ENCODE assay signal across 1 cellular context in genomic region chr19:3075605-3076431, GRCh38.
TF ChIP-seq lines count a peak whose summit lies in the region.

No MANE protein-coding gene starts in this region.

TF ChIP-seq in HEK293, 187 proteins besides CTCF, POLR2A, EP300 and RAD21 (continued from another document):
- TF ChIP-seq, protein P1, sequence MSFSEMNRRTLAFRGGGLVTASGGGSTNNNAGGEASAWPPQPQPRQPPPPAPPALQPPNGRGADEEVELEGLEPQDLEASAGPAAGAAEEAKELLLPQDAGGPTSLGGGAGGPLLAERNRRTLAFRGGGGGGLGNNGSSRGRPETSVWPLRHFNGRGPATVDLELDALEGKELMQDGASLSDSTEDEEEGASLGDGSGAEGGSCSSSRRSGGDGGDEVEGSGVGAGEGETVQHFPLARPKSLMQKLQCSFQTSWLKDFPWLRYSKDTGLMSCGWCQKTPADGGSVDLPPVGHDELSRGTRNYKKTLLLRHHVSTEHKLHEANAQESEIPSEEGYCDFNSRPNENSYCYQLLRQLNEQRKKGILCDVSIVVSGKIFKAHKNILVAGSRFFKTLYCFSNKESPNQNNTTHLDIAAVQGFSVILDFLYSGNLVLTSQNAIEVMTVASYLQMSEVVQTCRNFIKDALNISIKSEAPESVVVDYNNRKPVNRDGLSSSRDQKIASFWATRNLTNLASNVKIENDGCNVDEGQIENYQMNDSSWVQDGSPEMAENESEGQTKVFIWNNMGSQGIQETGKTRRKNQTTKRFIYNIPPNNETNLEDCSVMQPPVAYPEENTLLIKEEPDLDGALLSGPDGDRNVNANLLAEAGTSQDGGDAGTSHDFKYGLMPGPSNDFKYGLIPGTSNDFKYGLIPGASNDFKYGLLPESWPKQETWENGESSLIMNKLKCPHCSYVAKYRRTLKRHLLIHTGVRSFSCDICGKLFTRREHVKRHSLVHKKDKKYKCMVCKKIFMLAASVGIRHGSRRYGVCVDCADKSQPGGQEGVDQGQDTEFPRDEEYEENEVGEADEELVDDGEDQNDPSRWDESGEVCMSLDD (tag by site-specific recombination; IDR thresholded peaks at IDR 0.05) = 0 out of 2 replicates have a peak, but pooled peaks have one; percentile 38
- peak; percentile 85 for TF ChIP-seq ZIC2 (tag by site-specific recombination; IDR thresholded peaks at IDR 0.05)
- TF ChIP-seq ZSCAN30 (tag by site-specific recombination; IDR thresholded peaks at IDR 0.05) = peak; percentile 41; the same call in 1 of the 2 replicates
- 0 out of 2 replicates have a peak, but pooled peaks have one; percentile 18 for TF ChIP-seq ZNF335 (tag by site-specific recombination; conservative IDR thresholded peaks at IDR 0.05)
- peak; percentile 49 for TF ChIP-seq KLF9 (tag by site-specific recombination; IDR thresholded peaks at IDR 0.05; ENCODE audit: low read depth)
- TF ChIP-seq ZNF324 (tag by site-specific recombination; IDR thresholded peaks at IDR 0.05) = peak; percentile 49; the same call in 1 of the 2 replicates
- TF ChIP-seq EGR2 (tag by site-specific recombination; IDR thresholded peaks at IDR 0.05; ENCODE audit: low read depth) = peak; percentile 81
- TF ChIP-seq ZNF76 (tag by site-specific recombination; IDR thresholded peaks at IDR 0.05; ENCODE audit: borderline replicate concordance, low read depth) = no peak
- TF ChIP-seq ZNF596 (tag by site-specific recombination; IDR thresholded peaks at IDR 0.05) = no peak
- TF ChIP-seq KLF16 (tag by site-specific recombination; IDR thresholded peaks at IDR 0.05) = 0 out of 2 replicates have a peak, but pooled peaks have one; percentile 46
- no peak for TF ChIP-seq ZNF184 (tag by site-specific recombination; IDR thresholded peaks at IDR 0.05)
- peak; percentile 46 for TF ChIP-seq ZNF629 (tag by site-specific recombination; IDR thresholded peaks at IDR 0.05)
- peak; percentile 94 for TF ChIP-seq ZEB2 (tag by site-specific recombination; IDR thresholded peaks at IDR 0.05)
- peak; percentile 54 for TF ChIP-seq ZNF843 (tag by site-specific recombination; IDR thresholded peaks at IDR 0.05)
- TF ChIP-seq PATZ1 (tag by site-specific recombination; IDR thresholded peaks at IDR 0.05) = peak; percentile 89
- peak; percentile 93 for TF ChIP-seq ZNF2 (tag by site-specific recombination; IDR thresholded peaks at IDR 0.05)
TF ChIP-seq in HEK293: peak in this region for 26.
